Comparison of ENCODE assay signal across 20 cellular contexts in genomic region chr1:14878124-14878523, GRCh38.
A peak's percentile ranks its signal among the peaks of the same experiment; 100 is the strongest.
DNase-seq lines count a peak whose midpoint lies in the region; ATAC-seq, FAIRE-seq and TF ChIP-seq lines count a peak whose summit lies in the region.
"Had no signal": no experiment of that assay in that cellular context is flagged by ENCODE, and none has a peak within 500 bp of the region (broad histone marks: within the 10 kb centered on the region; RNA-seq: fewer than 3 reads in every experiment).

No MANE protein-coding gene starts in this region.

- no TSS peak for BruUV-seq in HepG2 (replicated peaks; lab: Mats Ljungman, UMichigan)

- H2AFZ ChIP-seq in HepG2 (ENCODE audit: low read length): no peak overlapping the region
- H2AFZ ChIP-seq in hepatocyte: no peak overlapping the region

- H3K4me3 ChIP-seq in HepG2 (replicated peaks in 1 of 3; ENCODE audit: insufficient read depth in 1 of 3, low read depth in 2 of 3, low read length in 3 of 3): no peak overlapping the region
- H3K4me3 ChIP-seq in right lobe of liver: no peak overlapping the region
- no peak overlapping the region for H3K4me3 ChIP-seq in hepatocyte
- H3K4me3 ChIP-seq: A549; BLaER1 treated with 17β-estradiol and CSF1 and Interleukin-3, amounts not matched to agents 10 nM and 100 nM had no signal

- DNase-seq in HepG2 (ENCODE audit: low spot score) (peak; percentile 64), right lobe of liver (no peak), hepatocyte (ENCODE audit: low spot score) (peak; percentile 21), occipital lobe (lab: John Stamatoyannopoulos, UW) (no peak)
- DNase-seq: AML-193; Caco-2; Calu3; CD4-positive, alpha-beta T cell; CD8-positive, alpha-beta T cell; DMS79 treated with DMSO at 0.1 percent for 48 hours; GF-D8 had no signal

- ATAC-seq in HepG2: peak; percentile 84
- ATAC-seq in right lobe of liver: no peak
- no peak for ATAC-seq in HG03442 (IDR thresholded peaks at IDR 0.05; ENCODE audit: unreplicated experiment)
- ATAC-seq: A549; CD8-positive, alpha-beta T cell had no signal

- no peak for TF ChIP-seq POLR2A in HepG2 (IDR thresholded peaks at IDR 0.05; ENCODE audit: insufficient read depth in 1 of 2, low read depth in 2 of 2, low read length in 2 of 2)
- no peak for TF ChIP-seq POLR2A in right lobe of liver (IDR thresholded peaks at IDR 0.05)

- H3K9me3 ChIP-seq in HepG2 (ENCODE audit: low read length) (no peaks in the 10 kb centered on the region), right lobe of liver (no peaks in the 10 kb centered on the region), hepatocyte (ENCODE audit: low read depth) (no peaks in the 10 kb centered on the region)
- H3K9me3 ChIP-seq: A549, Caco-2 had no signal

- peak; percentile 63 for FAIRE-seq in HepG2 (lab: Jason Lieb, UNC)
- FAIRE-seq: A549, D721Med, G401.6, GM12891, GM19239 had no signal

- H4K20me1 ChIP-seq in HepG2 (ENCODE audit: insufficient read depth, low read length) (no peaks in the 10 kb centered on the region), hepatocyte (ENCODE audit: insufficient read depth, poor library complexity, severe bottlenecking) (no peaks in the 10 kb centered on the region)
- H4K20me1 ChIP-seq: BLaER1 treated with 17β-estradiol and CSF1 and Interleukin-3, amounts not matched to agents 10 nM and 100 nM had no signal

- H3K27me3 ChIP-seq in HepG2 (ENCODE audit: control insufficient read depth in 1 of 2, insufficient read depth in 2 of 2, low read length in 2 of 2) (peaks cover 0 to 54% of the 10 kb centered on the region in 2 experiments; a peak in 3 of 5 replicates), right lobe of liver (no peaks in the 10 kb centered on the region), hepatocyte (no peaks in the 10 kb centered on the region)
- H3K27me3 ChIP-seq: BLaER1 treated with 17β-estradiol and CSF1 and Interleukin-3, amounts not matched to agents 10 nM and 100 nM had no signal

- intact Hi-C loops in HepG2 (cut with micrococcal nuclease; ENCODE audit: unreplicated experiment): loop anchor here (1.0 kb wide), 1 partner anchor 35 kb away; no protein-coding TSS in a partner anchor
- intact Hi-C loops in right lobe of liver (cut with DNase I): no loop called here

- TF ChIP-seq EP300 in HepG2 (IDR thresholded peaks at IDR 0.05; ENCODE audit: low read depth in 2 of 2, low read length in 2 of 2) (no peak), HepG2 (CRISPR knock-in tag; IDR thresholded peaks at IDR 0.05; ENCODE audit: borderline replicate concordance) (no peak)

- in situ Hi-C loops in HepG2 (cut with HindIII; ENCODE audit: extremely low pct_ligation_motif_present, low pct_unique_long_range_greater_than_20kb): no loop called here

- no peak for TF ChIP-seq RAD21 in HepG2 (CRISPR knock-in tag; IDR thresholded peaks at IDR 0.05)

- POLR2A ChIA-PET in HepG2 (lab: Yijun Ruan, JAX): no interaction called here

- H3K36me3 ChIP-seq in HepG2 (replicated peaks in 1 of 2; ENCODE audit: control insufficient read depth in 1 of 2, insufficient read depth in 2 of 2, low read length in 2 of 2): no peaks in the 10 kb centered on the region
- H3K36me3 ChIP-seq in right lobe of liver: no peaks in the 10 kb centered on the region
- H3K36me3 ChIP-seq in hepatocyte (replicated peaks; ENCODE audit: insufficient read depth, low read depth): no peaks in the 10 kb centered on the region
- H3K36me3 ChIP-seq: BLaER1 treated with 17β-estradiol and CSF1 and Interleukin-3, amounts not matched to agents 10 nM and 100 nM had no signal

- no peaks in the 10 kb centered on the region for H3K79me2 ChIP-seq in HepG2 (ENCODE audit: insufficient read depth, low read length)
- no peaks in the 10 kb centered on the region for H3K79me2 ChIP-seq in hepatocyte

- H3K27ac ChIP-seq in HepG2 (ENCODE audit: extremely low read length, insufficient read depth, low read length) (no peak overlapping the region), right lobe of liver (no peak overlapping the region), hepatocyte (no peak overlapping the region)
- H3K27ac ChIP-seq: 22Rv1; A549; BLaER1 treated with 17β-estradiol and CSF1 and Interleukin-3, amounts not matched to agents 10 nM and 100 nM; C4-2B had no signal

- H3K9ac ChIP-seq in HepG2 (ENCODE audit: insufficient read depth, low read depth, low read length): no peak overlapping the region
- H3K9ac ChIP-seq: BLaER1 treated with 17β-estradiol and CSF1 and Interleukin-3, amounts not matched to agents 10 nM and 100 nM had no signal

- TF ChIP-seq CTCF in HepG2 (CRISPR knock-in tag; IDR thresholded peaks at IDR 0.05): no peak
- no peak for TF ChIP-seq CTCF in right lobe of liver (IDR thresholded peaks at IDR 0.05)
- no peak for TF ChIP-seq CTCF in hepatocyte (IDR thresholded peaks at IDR 0.05; ENCODE audit: poor library complexity)

- H3K9me2 ChIP-seq in hepatocyte (replicated peaks; ENCODE audit: insufficient read depth): no peaks in the 10 kb centered on the region

- CTCF ChIA-PET in HepG2 (lab: Yijun Ruan, JAX; ENCODE audit: low intra/inter-chr PET ratio, low total read pairs): no interaction called here

- peaks cover 14% of the 10 kb centered on the region for H3K4me1 ChIP-seq in HepG2 (ENCODE audit: insufficient read depth, low read length)
- no peaks in the 10 kb centered on the region for H3K4me1 ChIP-seq in right lobe of liver
- no peaks in the 10 kb centered on the region for H3K4me1 ChIP-seq in hepatocyte (ENCODE audit: insufficient read depth)
- H3K4me1 ChIP-seq: A549, Caco-2 had no signal

- H3K4me2 ChIP-seq in HepG2 (ENCODE audit: low read depth, low read length) (no peak overlapping the region), hepatocyte (no peak overlapping the region)
- H3K4me2 ChIP-seq: A549; BLaER1 treated with 17β-estradiol and CSF1 and Interleukin-3, amounts not matched to agents 10 nM and 100 nM had no signal

TF ChIP-seq in HepG2, 621 proteins besides CTCF, POLR2A, EP300 and RAD21 (continues in another document):
- TF ChIP-seq BRF2 (CRISPR knock-in tag; IDR thresholded peaks at IDR 0.05) (no peak), ZNF260 (CRISPR knock-in tag; IDR thresholded peaks at IDR 0.05; ENCODE audit: borderline replicate concordance, low read depth) (no peak), SRF (IDR thresholded peaks at IDR 0.05; ENCODE audit: low read depth, low read length) (no peak), MAX (IDR thresholded peaks at IDR 0.05) (no peak), ZNF556 (CRISPR knock-in tag; IDR thresholded peaks at IDR 0.05; ENCODE audit: borderline replicate concordance) (no peak), NFE2 (CRISPR knock-in tag; IDR thresholded peaks at IDR 0.05) (no peak), RBAK (CRISPR knock-in tag; IDR thresholded peaks at IDR 0.05) (no peak), PATZ1 (CRISPR knock-in tag; IDR thresholded peaks at IDR 0.05) (peak; percentile 67), ZNF788 (CRISPR knock-in tag; IDR thresholded peaks at IDR 0.05; ENCODE audit: borderline replicate concordance) (no peak), DRAP1 (CRISPR knock-in tag; IDR thresholded peaks at IDR 0.05) (no peak), TEAD2 (CRISPR knock-in tag; IDR thresholded peaks at IDR 0.05) (no peak), MLX (CRISPR knock-in tag; IDR thresholded peaks at IDR 0.05) (no peak), HNF4A (CRISPR knock-in tag; IDR thresholded peaks at IDR 0.05) (0 out of 2 replicates have a peak, but pooled peaks have one; percentile 6), ZNF672 (CRISPR knock-in tag; IDR thresholded peaks at IDR 0.05) (no peak), HHEX (CRISPR knock-in tag; IDR thresholded peaks at IDR 0.05) (no peak)

Comparison
In these comparisons a context has a peak if more than half of its experiments do, and no peak if none do; other contexts are left out.
1. DNase-seq: peak in HepG2 (single experiment) and hepatocyte (single experiment); none in right lobe of liver (0 of 3) and occipital lobe (single experiment).